ENCODE assay signal across 17 cellular contexts in the genomic region with DNA sequence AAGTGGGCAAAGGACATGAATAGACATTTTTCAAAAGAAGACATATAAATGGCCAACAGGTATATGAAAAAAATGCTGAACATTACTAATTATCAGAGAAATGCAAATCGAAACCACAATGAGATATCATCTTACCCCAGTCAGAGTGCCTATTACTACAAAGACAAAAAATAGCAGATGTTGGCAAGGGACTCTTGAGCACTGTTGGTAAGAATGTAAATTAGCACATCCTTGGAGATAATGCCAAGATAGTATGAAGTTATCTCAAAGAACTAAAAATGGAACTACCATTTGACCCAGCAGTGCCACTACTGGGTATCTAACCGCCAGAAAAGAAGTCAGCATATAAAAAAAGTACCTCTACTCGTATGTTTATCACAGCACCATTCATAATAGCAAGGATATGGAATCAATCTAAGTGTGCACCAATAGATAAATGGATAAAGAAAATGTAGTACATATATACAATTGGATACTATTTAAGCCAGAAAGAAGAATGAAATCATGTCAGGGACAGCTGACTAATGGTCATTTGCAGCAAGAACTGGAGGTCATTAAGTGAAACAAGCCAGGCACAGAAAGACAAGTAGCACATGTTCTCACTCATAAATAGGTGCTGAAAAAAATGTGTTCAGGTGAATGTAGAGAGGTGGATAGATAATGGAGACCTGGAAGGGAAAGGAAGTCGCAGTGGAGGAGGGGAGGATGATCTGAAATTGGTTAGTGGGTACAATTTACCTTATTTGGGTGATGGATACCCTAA.
DNase-seq lines count a peak whose midpoint lies in the region; ATAC-seq, FAIRE-seq and TF ChIP-seq lines count a peak whose summit lies in the region.
"Had no signal": no experiment of that assay in that cellular context is flagged by ENCODE, and none has a peak within 500 bp of the region (broad histone marks: within the 10 kb centered on the region; RNA-seq: fewer than 3 reads in every experiment).

No MANE protein-coding gene starts in this region.

- H3K27me3 ChIP-seq in CD4-positive, CD25-positive, alpha-beta regulatory T cell (ENCODE audit: control insufficient read depth, insufficient read depth, low read length): no peaks in the 10 kb centered on the region
- H3K27me3 ChIP-seq in MM.1S (replicated peaks; ENCODE audit: insufficient read depth, low read length) (no peaks in the 10 kb centered on the region), K562 (ENCODE audit: control insufficient read depth in 2 of 2, insufficient read depth in 2 of 2, low read length in 2 of 2) (no peaks in the 10 kb centered on the region), hepatocyte (no peaks in the 10 kb centered on the region)
- H3K27me3 ChIP-seq: BE2C had no signal

- CTCF ChIA-PET in K562 (lab: Yijun Ruan, JAX; ENCODE audit: low intra/inter-chr PET ratio): no interaction called here

- peak overlapping the region; percentile 38 for H3K4me3 ChIP-seq in CD4-positive, CD25-positive, alpha-beta regulatory T cell (ENCODE audit: low read depth, low read length)
- peak overlapping the region; percentile 44 for H3K4me3 ChIP-seq in MM.1S (ENCODE audit: low read length)
- no peak overlapping the region for H3K4me3 ChIP-seq in K562
- H3K4me3 ChIP-seq in hepatocyte: no peak overlapping the region

- TF ChIP-seq RAD21 in K562 (CRISPR knock-in tag; conservative IDR thresholded peaks at IDR 0.05 in 1 of 2, IDR thresholded peaks at IDR 0.05 in 1 of 2): no peak

- H3K9me3 ChIP-seq in CD4-positive, CD25-positive, alpha-beta regulatory T cell (ENCODE audit: control insufficient read depth in 2 of 2, low read length in 2 of 2): no peaks in the 10 kb centered on the region
- H3K9me3 ChIP-seq in MM.1S (replicated peaks; ENCODE audit: insufficient read depth, low read length) (no peaks in the 10 kb centered on the region), K562 (replicated peaks; ENCODE audit: control insufficient read depth, insufficient read depth, low read depth, low read length) (no peaks in the 10 kb centered on the region), hepatocyte (ENCODE audit: low read depth) (no peaks in the 10 kb centered on the region)
- H3K9me3 ChIP-seq: BE2C had no signal

- H3K9me1 ChIP-seq in K562 (ENCODE audit: control insufficient read depth, insufficient read depth, low read length): no peaks in the 10 kb centered on the region

- POLR2A ChIA-PET in K562 (lab: Yijun Ruan, JAX): interaction anchor here (1.0 to 1.6 kb wide), 2 partner anchors 8 to 11 kb away, joined by 3 to 4 read pairs; no protein-coding TSS in a partner anchor

- no peak for TF ChIP-seq POLR2A in GM12892 (IDR thresholded peaks at IDR 0.05; ENCODE audit: low read depth, low read length)
- TF ChIP-seq POLR2A in K562 (conservative IDR thresholded peaks at IDR 0.05): no peak

- H3K9me2 ChIP-seq in MM.1S (replicated peaks; ENCODE audit: insufficient read depth, low read length) (no peaks in the 10 kb centered on the region), hepatocyte (replicated peaks; ENCODE audit: insufficient read depth) (no peaks in the 10 kb centered on the region)

- H3K4me1 ChIP-seq in CD4-positive, CD25-positive, alpha-beta regulatory T cell (ENCODE audit: control insufficient read depth, insufficient read depth, low read length, poor library complexity, severe bottlenecking): peaks cover 24% of the 10 kb centered on the region
- H3K4me1 ChIP-seq in MM.1S (ENCODE audit: low read length) (peaks cover 47% of the 10 kb centered on the region), K562 (replicated peaks in 1 of 2; ENCODE audit: control insufficient read depth in 2 of 2, insufficient read depth in 2 of 2, low read length in 2 of 2) (no peaks in the 10 kb centered on the region), hepatocyte (ENCODE audit: insufficient read depth) (no peaks in the 10 kb centered on the region)
- H3K4me1 ChIP-seq: BE2C had no signal

- H3K27ac ChIP-seq in CD4-positive, CD25-positive, alpha-beta regulatory T cell (ENCODE audit: insufficient read depth, low read length, poor library complexity, severe bottlenecking): no peak overlapping the region
- H3K27ac ChIP-seq in MM.1S (ENCODE audit: low read length): peak overlapping the region; percentile 44; the same call in 1 of the 2 replicates
- H3K27ac ChIP-seq in K562 (ENCODE audit: extremely low read depth, low read depth, low read length): no peak overlapping the region
- no peak overlapping the region for H3K27ac ChIP-seq in hepatocyte

- H3F3A ChIP-seq in MM.1S (ENCODE audit: insufficient read depth, low read length): peaks cover 18% of the 10 kb centered on the region

- intact Hi-C loops in K562 (cut with micrococcal nuclease): no loop called here

- TF ChIP-seq EP300 in K562 (IDR thresholded peaks at IDR 0.05; ENCODE audit: low read length): no peak

- WGBS in K562 (ENCODE audit: insufficient coverage, low coverage, missing lambda C conversion rate): 14% methylated on average over 4 of the region's 4 CpGs
- WGBS in hepatocyte (ENCODE audit: low lambda C conversion rate, missing lambda C conversion rate): 91% methylated on average over 4 of the region's 4 CpGs

- in situ Hi-C loops in K562 (cut with MboI): no loop called here

- H3K36me3 ChIP-seq in CD4-positive, CD25-positive, alpha-beta regulatory T cell (ENCODE audit: control insufficient read depth, insufficient read depth, low read length): no peaks in the 10 kb centered on the region
- H3K36me3 ChIP-seq in MM.1S (replicated peaks; ENCODE audit: insufficient read depth, low read length) (no peaks in the 10 kb centered on the region), K562 (ENCODE audit: control insufficient read depth, insufficient read depth, low read length) (no peaks in the 10 kb centered on the region), hepatocyte (replicated peaks; ENCODE audit: insufficient read depth, low read depth) (no peaks in the 10 kb centered on the region)
- H3K36me3 ChIP-seq: BE2C had no signal

- H3K4me2 ChIP-seq in MM.1S (ENCODE audit: low read depth, low read length) (peak overlapping the region; percentile 71), K562 (ENCODE audit: insufficient read depth, low read length) (no peak overlapping the region), hepatocyte (no peak overlapping the region)

- peaks cover 0 to 1% (median 0%) of the 10 kb centered on the region in 7 donors for H3K9me3 Mint-ChIP-seq in CD4-positive, CD25-positive, alpha-beta regulatory T cell
- H3K9me3 Mint-ChIP-seq: CD8-positive, alpha-beta T cell had no signal

- H4K20me1 ChIP-seq in MM.1S (ENCODE audit: insufficient read depth, low read length) (no peaks in the 10 kb centered on the region), K562 (replicated peaks; ENCODE audit: control insufficient read depth, insufficient read depth, low read length) (no peaks in the 10 kb centered on the region), hepatocyte (ENCODE audit: insufficient read depth, poor library complexity, severe bottlenecking) (no peaks in the 10 kb centered on the region)

- H3K27me3 Mint-ChIP-seq in CD4-positive, CD25-positive, alpha-beta regulatory T cell: no peaks in the 10 kb centered on the region

- peak; percentile 56 for FAIRE-seq in GM12892 (lab: Jason Lieb, UNC)
- no peak for FAIRE-seq in K562 (lab: Jason Lieb, UNC)
- FAIRE-seq: D721Med, RCC 7860 had no signal

- peak in 1 of 2 donors; percentile 42 for ATAC-seq in CD4-positive, CD25-positive, alpha-beta regulatory T cell (ENCODE audit: low read depth in 2 of 2)
- ATAC-seq in K562: no peak
- no peak for ATAC-seq in HG02840 (IDR thresholded peaks at IDR 0.05; ENCODE audit: low FRiP score, unreplicated experiment)
- ATAC-seq: CD8-positive, alpha-beta T cell; HCT116 had no signal

- peaks cover 20 to 35% (median 23%) of the 10 kb centered on the region in 4 donors for H3K4me1 Mint-ChIP-seq in CD4-positive, CD25-positive, alpha-beta regulatory T cell

- H3K27ac Mint-ChIP-seq in CD4-positive, CD25-positive, alpha-beta regulatory T cell: no peak overlapping the region
- H3K27ac Mint-ChIP-seq: CD8-positive, alpha-beta T cell had no signal

- H3K4me3 Mint-ChIP-seq in CD4-positive, CD25-positive, alpha-beta regulatory T cell: peak overlapping the region; percentile 3 to 34 (median 11)
- H3K4me3 Mint-ChIP-seq: CD8-positive, alpha-beta T cell had no signal

- peaks cover 4% of the 10 kb centered on the region for H3K36me3 Mint-ChIP-seq in CD4-positive, CD25-positive, alpha-beta regulatory T cell
- H3K36me3 Mint-ChIP-seq: CD8-positive, alpha-beta T cell had no signal

- no TSS peak for BruUV-seq in K562 (replicated peaks; lab: Mats Ljungman, UMichigan)

- TF ChIP-seq CTCF in MM.1S (IDR thresholded peaks at IDR 0.05; ENCODE audit: low read length): no peak
- TF ChIP-seq CTCF in K562 (IDR thresholded peaks at IDR 0.05 in 2 of 3, conservative IDR thresholded peaks at IDR 0.05 in 1 of 3; ENCODE audit: insufficient read depth in 2 of 3, low read depth in 1 of 3, low read length in 3 of 3): no peak
- no peak for TF ChIP-seq CTCF in hepatocyte (IDR thresholded peaks at IDR 0.05; ENCODE audit: poor library complexity)

- no peak overlapping the region; the same call in 1 of the 2 replicates for H3K9ac ChIP-seq in MM.1S (ENCODE audit: low read length)
- no peak overlapping the region for H3K9ac ChIP-seq in K562 (ENCODE audit: insufficient read depth in 1 of 2, low read depth in 2 of 2, low read length in 2 of 2)

- H3K79me2 ChIP-seq in MM.1S (ENCODE audit: low read length) (no peaks in the 10 kb centered on the region), K562 (ENCODE audit: control insufficient read depth, insufficient read depth, low read length) (no peaks in the 10 kb centered on the region), hepatocyte (no peaks in the 10 kb centered on the region)

- no peak overlapping the region for H2AFZ ChIP-seq in MM.1S (ENCODE audit: low read length)
- no peak overlapping the region for H2AFZ ChIP-seq in K562 (ENCODE audit: low read depth, low read length)
- H2AFZ ChIP-seq in hepatocyte: no peak overlapping the region

- DNase-seq in CD4-positive, CD25-positive, alpha-beta regulatory T cell: peak in 2 of 3 donors; percentile 9 to 53
- DNase-seq in GM12892 (ENCODE audit: insufficient read length) (no peak), MM.1S (peak; percentile 70), K562 (ENCODE audit: extremely low read depth in 1 of 4, low spot score in 3 of 4) (no peak), hepatocyte (ENCODE audit: low spot score) (no peak), cerebellar nuclear complex (lab: John Stamatoyannopoulos, UW) (no peak)
- DNase-seq: BE2C; CD8-positive, alpha-beta T cell; GF-D8; NCI-H1105 treated with DMSO at 0.1 percent for 48 hours; NCI-H187; NCI-H510A treated with DMSO at 0.1 percent for 48 hours; SIG-M5 had no signal

TF ChIP-seq in K562, 482 proteins besides CTCF, POLR2A, EP300 and RAD21:
- no peak for TF ChIP-seq MBD2 (IDR thresholded peaks at IDR 0.05; ENCODE audit: borderline replicate concordance, low read depth)
- TF ChIP-seq NFATC3 (IDR thresholded peaks at IDR 0.05): no peak
- TF ChIP-seq MAFG (tag; conservative IDR thresholded peaks at IDR 0.05): 0 out of 2 replicates have a peak, but pooled peaks have one; percentile 6
- peak; percentile 63 for TF ChIP-seq ZNF316 (IDR thresholded peaks at IDR 0.05)
- TF ChIP-seq C11orf30 (IDR thresholded peaks at IDR 0.05; ENCODE audit: low read depth): peak; percentile 22; the same call in 1 of the 2 replicates
TF ChIP-seq in K562: peak in this region for 3.

Comparison
In these comparisons a context has a peak if more than half of its experiments do, and no peak if none do; other contexts are left out.
1. DNase-seq: peak in CD4-positive, CD25-positive, alpha-beta regulatory T cell (2 of 3) and MM.1S (single experiment); none in GM12892 (single experiment), K562 (0 of 4), hepatocyte (single experiment) and cerebellar nuclear complex (0 of 2).
2. H3K4me3 ChIP-seq: peak in CD4-positive, CD25-positive, alpha-beta regulatory T cell (single experiment) and MM.1S (single experiment); none in K562 (single experiment) and hepatocyte (single experiment).